13 cellular contexts compared by ENCODE assay signal in the genomic region with DNA sequence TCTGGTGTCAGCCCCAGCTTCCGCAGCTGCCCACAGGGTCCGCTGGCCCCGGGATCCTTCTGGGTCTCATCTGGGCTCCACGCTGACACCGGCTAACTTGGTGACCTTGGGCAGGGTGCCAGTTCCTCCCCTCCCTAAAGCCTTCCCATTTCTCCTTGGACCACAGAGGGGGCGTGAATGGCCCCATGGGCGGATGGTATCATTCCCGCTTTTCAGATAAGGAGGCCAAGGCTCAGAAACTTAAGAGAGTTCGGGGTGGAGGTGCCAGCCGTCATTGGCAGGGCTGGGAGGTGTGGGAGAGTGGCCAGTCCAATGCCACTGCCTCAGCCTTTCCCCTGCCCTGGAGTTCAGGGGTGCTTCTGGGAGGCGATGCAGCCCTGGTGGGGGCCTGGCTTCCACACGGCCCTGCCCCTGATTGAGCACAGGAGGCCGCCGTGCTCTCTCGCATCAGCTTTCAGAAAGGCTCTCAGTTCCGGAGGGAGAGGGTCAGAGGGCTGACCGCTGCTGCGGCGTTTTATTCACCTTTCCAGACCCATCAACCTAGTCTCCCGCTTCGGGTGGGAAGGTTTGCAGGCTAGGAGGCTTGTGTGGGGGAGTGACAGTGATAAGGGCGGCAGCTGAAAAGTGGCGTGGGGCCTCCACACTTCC.
"Had no signal": no experiment of that assay in that cellular context is flagged by ENCODE, and none has a peak within 500 bp of the region (broad histone marks: within the 10 kb centered on the region; RNA-seq: fewer than 3 reads in every experiment).

No MANE protein-coding gene starts in this region.

- H3K36me3 Mint-ChIP-seq: memory B cell had no signal

- H3K4me1 Mint-ChIP-seq: memory B cell had no signal

- H3K4me3 Mint-ChIP-seq: activated naive CD8-positive, alpha-beta T cell; memory B cell; nephron progenitor cell; WTC11 had no signal

- ATAC-seq: stimulated activated naive CD8-positive, alpha-beta T cell treated with anti-CD3 and anti-CD28 coated beads, Interleukin-15, Interleukin-2, amounts not matched to agents 100 U/mL and 50 U/mL, for 24 hours; upper lobe of right lung; WTC11 had no signal

- DNase-seq: activated T-cell treated with anti-CD3 and anti-CD28 coated beads, Interleukin-2, amount 50 U/mL, for 1 hour; foreskin fibroblast; nephron progenitor cell; nucleus accumbens; stimulated activated CD4-positive, alpha-beta T cell treated with anti-CD3 and anti-CD28 coated beads, Interleukin-4, amount 100 ng/mL, for 24 hours; stimulated activated naive CD8-positive, alpha-beta T cell treated with anti-CD3 and anti-CD28 coated beads, Interleukin-15, Interleukin-2, amounts not matched to agents 100 U/mL and 50 U/mL, for 24 hours; T-helper 1 cell; thyroid gland; upper lobe of right lung had no signal

- H3K27me3 ChIP-seq: thyroid gland, upper lobe of right lung had no signal

- H3K4me3 ChIP-seq: thyroid gland, upper lobe of right lung had no signal

- H3K27ac Mint-ChIP-seq: activated naive CD8-positive, alpha-beta T cell; memory B cell; nephron progenitor cell; WTC11 had no signal

- H3K9me3 ChIP-seq: thyroid gland had no signal

- H3K27ac ChIP-seq: epithelial cell of prostate, thyroid gland, upper lobe of right lung had no signal

- H3K4me1 ChIP-seq: upper lobe of right lung had no signal

- H3K36me3 ChIP-seq: thyroid gland, upper lobe of right lung had no signal
